ENCODE assay signal across 1 cellular context in genomic region chr10:99430116-99430450, GRCh38.
A peak's percentile ranks its signal among the peaks of the same experiment; 100 is the strongest.
TF ChIP-seq lines count a peak whose summit lies in the region.

No MANE protein-coding gene starts in this region.

TF ChIP-seq in GM12878, 131 proteins besides CTCF, POLR2A, EP300 and RAD21 (continued from another document):
- TF ChIP-seq SP1 (IDR thresholded peaks at IDR 0.05; ENCODE audit: low read depth, low read length) (no peak), ZNF207 (IDR thresholded peaks at IDR 0.05; ENCODE audit: borderline replicate concordance) (0 out of 2 replicates have a peak, but pooled peaks have one; percentile 30), FOXK2 (IDR thresholded peaks at IDR 0.05) (no peak), ASH2L (IDR thresholded peaks at IDR 0.05; ENCODE audit: borderline replicate concordance, low read depth) (0 out of 2 replicates have a peak, but pooled peaks have one; percentile 60), LARP7 (IDR thresholded peaks at IDR 0.05) (peak; percentile 69; the same call in 1 of the 2 replicates), SMARCA5 (IDR thresholded peaks at IDR 0.05) (peak; percentile 86), ZNF217 (IDR thresholded peaks at IDR 0.05) (peak; percentile 56; the same call in 1 of the 2 replicates)
